Comparison of ENCODE assay signal across 11 cellular contexts in genomic region chr10:34121974-34122282, GRCh38.
A peak's percentile ranks its signal among the peaks of the same experiment; 100 is the strongest.
DNase-seq lines count a peak whose midpoint lies in the region; ATAC-seq, FAIRE-seq and TF ChIP-seq lines count a peak whose summit lies in the region.
"Had no signal": no experiment of that assay in that cellular context is flagged by ENCODE, and none has a peak within 500 bp of the region (broad histone marks: within the 10 kb centered on the region; RNA-seq: fewer than 3 reads in every experiment).

No MANE protein-coding gene starts in this region.

- H4K8ac ChIP-seq in IMR-90 (ENCODE audit: low read depth in 2 of 2, low read length in 2 of 2): no peak overlapping the region

- no peak overlapping the region for H3K23ac ChIP-seq in IMR-90 (ENCODE audit: low read depth, low read length)

- BruUV-seq in IMR-90 (replicated peaks; lab: Mats Ljungman, UMichigan): no TSS peak

- H3K79me1 ChIP-seq in IMR-90 (ENCODE audit: low read depth in 1 of 2, low read length in 2 of 2): no peaks in the 10 kb centered on the region

- no peak overlapping the region for H3K18ac ChIP-seq in IMR-90 (ENCODE audit: low read depth, low read length)

- DNase-seq in IMR-90 (peak; percentile 71), prostate gland (ENCODE audit: low spot score) (no peak), RWPE1 (ENCODE audit: low spot score) (no peak), H54 (ENCODE audit: insufficient read length, low spot score) (no peak)
- DNase-seq in effector memory CD8-positive, alpha-beta T cell: no peak
- DNase-seq: activated gamma-delta T cell, foreskin keratinocyte had no signal

- no peak overlapping the region for H4K91ac ChIP-seq in IMR-90 (ENCODE audit: insufficient read depth, low read depth, low read length)

- FAIRE-seq in H54 (lab: Jason Lieb, UNC): no peak
- FAIRE-seq: HTR-8/SVneo had no signal

- dilution Hi-C loops in IMR-90 (cut with HindIII; ENCODE audit: low sequenced_read_pairs, unreplicated experiment): no loop called here

- no peak overlapping the region for H3K9ac ChIP-seq in IMR-90 (ENCODE audit: low read depth, low read length)

- H3K27me3 ChIP-seq in IMR-90 (ENCODE audit: control insufficient read depth, insufficient read depth, low read length) (no peaks in the 10 kb centered on the region), prostate gland (replicated peaks; ENCODE audit: insufficient read depth) (no peaks in the 10 kb centered on the region)
- H3K27me3 ChIP-seq: foreskin keratinocyte had no signal

- TF ChIP-seq CTCF in IMR-90 (conservative IDR thresholded peaks at IDR 0.05; ENCODE audit: low read depth, low read length): no peak
- no peak for TF ChIP-seq CTCF in brain (conservative IDR thresholded peaks at IDR 0.05)
- no peak for TF ChIP-seq CTCF in nephron (IDR thresholded peaks at IDR 0.05; ENCODE audit: unreplicated experiment in 3 of 3)
- TF ChIP-seq CTCF in prostate gland (IDR thresholded peaks at IDR 0.05): no peak
- no peak for TF ChIP-seq CTCF in RWPE1 (conservative IDR thresholded peaks at IDR 0.05; ENCODE audit: low read depth)

- H3K4me3 Mint-ChIP-seq in brain (peak overlapping the region in 1 of 5 experiments; percentile 50), nephron (no peak overlapping the region)
- H3K4me3 Mint-ChIP-seq in effector memory CD8-positive, alpha-beta T cell: no peak overlapping the region

- intact Hi-C loops in IMR-90 (cut with micrococcal nuclease) (loop anchor here (5.0 kb wide), 1 partner anchor 790 kb away; the partner anchor contains the start of gene NRP1), prostate gland (cut with DNase I) (no loop called here)

- H2BK20ac ChIP-seq in IMR-90 (ENCODE audit: low read depth, low read length): no peak overlapping the region

- TF ChIP-seq RAD21 in IMR-90 (IDR thresholded peaks at IDR 0.05; ENCODE audit: low read length): no peak

- peaks cover 3% of the 10 kb centered on the region for H3K4me1 ChIP-seq in IMR-90 (ENCODE audit: control insufficient read depth, insufficient read depth, low read length)
- H3K4me1 ChIP-seq in prostate gland (replicated peaks): peaks cover 5% of the 10 kb centered on the region
- H3K4me1 ChIP-seq: foreskin keratinocyte had no signal

- H3K4me3 ChIP-seq in IMR-90 (ENCODE audit: insufficient read depth, low read depth, low read length) (no peak overlapping the region), prostate gland (no peak overlapping the region)

- POLR2A ChIA-PET in IMR-90 (lab: Charles Lee; ENCODE audit: unreplicated experiment): no interaction called here
- POLR2A ChIA-PET in RWPE1 (lab: Yijun Ruan, JAX; ENCODE audit: low non-redundant PET): no interaction called here

- no peak overlapping the region for H2BK15ac ChIP-seq in IMR-90 (ENCODE audit: low read depth, low read length)

- no peak overlapping the region for H3K4ac ChIP-seq in IMR-90 (ENCODE audit: low read depth, low read length)

- H3K36me3 Mint-ChIP-seq in brain (peaks cover 11% of the 10 kb centered on the region), nephron (ENCODE audit: low read depth) (peaks cover 11% of the 10 kb centered on the region)
- no peaks in the 10 kb centered on the region for H3K36me3 Mint-ChIP-seq in effector memory CD8-positive, alpha-beta T cell (ENCODE audit: insufficient read depth)

- no peaks in the 10 kb centered on the region for H4K20me1 ChIP-seq in IMR-90 (ENCODE audit: insufficient read depth, low read length)

- H3K4me1 Mint-ChIP-seq in brain (peaks cover 52% of the 10 kb centered on the region), nephron (peaks cover 55% of the 10 kb centered on the region)
- no peaks in the 10 kb centered on the region for H3K4me1 Mint-ChIP-seq in effector memory CD8-positive, alpha-beta T cell (ENCODE audit: low read depth in 2 of 2)

- H3K14ac ChIP-seq in IMR-90 (replicated peaks; ENCODE audit: low read depth, low read length): no peak overlapping the region

- in situ Hi-C loops in IMR-90 (cut with MboI; ENCODE audit: low sequenced_read_pairs): loop anchor here (25.0 kb wide), 1 partner anchor 785 kb away; the partner anchor contains the start of gene NRP1

- H3K36me3 ChIP-seq in IMR-90 (ENCODE audit: control insufficient read depth, insufficient read depth, low read length): no peaks in the 10 kb centered on the region
- H3K36me3 ChIP-seq in prostate gland: no peaks in the 10 kb centered on the region

- no peak overlapping the region for H2BK5ac ChIP-seq in IMR-90 (ENCODE audit: low read depth, low read length, poor library complexity, severe bottlenecking)

- CTCF ChIA-PET in IMR-90 (lab: Yijun Ruan, JAX) (no interaction called here), RWPE1 (lab: Yijun Ruan, JAX) (no interaction called here)

- no peak overlapping the region for H2AK5ac ChIP-seq in IMR-90 (ENCODE audit: low read depth, low read length)

- H3K27ac Mint-ChIP-seq in brain: peak overlapping the region; percentile 14 to 77 (median 65)
- H3K27ac Mint-ChIP-seq in nephron: peak overlapping the region; percentile 89 to 95 (median 93)
- no peak overlapping the region for H3K27ac Mint-ChIP-seq in effector memory CD8-positive, alpha-beta T cell

- H3K27ac ChIP-seq in IMR-90 (ENCODE audit: insufficient read depth, low read length) (no peak overlapping the region), prostate gland (no peak overlapping the region), RWPE1 (no peak overlapping the region)
- H3K27ac ChIP-seq: foreskin keratinocyte had no signal

- H3K9me3 Mint-ChIP-seq in brain (no peaks in the 10 kb centered on the region), nephron (no peaks in the 10 kb centered on the region)
- H3K9me3 Mint-ChIP-seq in effector memory CD8-positive, alpha-beta T cell: no peaks in the 10 kb centered on the region

- H3K9me3 ChIP-seq in IMR-90 (ENCODE audit: control insufficient read depth, insufficient read depth, low read length) (no peaks in the 10 kb centered on the region), prostate gland (no peaks in the 10 kb centered on the region)

- H2AK9ac ChIP-seq in IMR-90 (replicated peaks; ENCODE audit: low read depth, low read length, poor library complexity): no peak overlapping the region

- no peak overlapping the region for H2BK120ac ChIP-seq in IMR-90 (ENCODE audit: low read depth, low read length)

- TF ChIP-seq POLR2A in IMR-90 (IDR thresholded peaks at IDR 0.05; ENCODE audit: low read depth, low read length) (no peak), prostate gland (IDR thresholded peaks at IDR 0.05) (no peak), H54 (IDR thresholded peaks at IDR 0.05; ENCODE audit: low read depth, low read length) (no peak)

- 0% methylated on average over 1 of the region's 2 CpGs; no CpG with 5 or more reads in 1 of the 2 experiments for WGBS in IMR-90 (ENCODE audit: extremely low coverage in 2 of 2, insufficient read length in 1 of 2), 2 experiments
- WGBS in prostate gland: 0% methylated on average over 2 of the region's 2 CpGs

- no peak overlapping the region for H2AFZ ChIP-seq in IMR-90 (replicated peaks; ENCODE audit: low read length, poor library complexity)

- no peaks in the 10 kb centered on the region for H3K27me3 Mint-ChIP-seq in brain
- H3K27me3 Mint-ChIP-seq in nephron (ENCODE audit: low read depth): no peaks in the 10 kb centered on the region
- no peaks in the 10 kb centered on the region for H3K27me3 Mint-ChIP-seq in effector memory CD8-positive, alpha-beta T cell

- ATAC-seq in GM18511 (IDR thresholded peaks at IDR 0.05; ENCODE audit: unreplicated experiment): peak; percentile 84
- peak; percentile 81 for ATAC-seq in IMR-90 (ENCODE audit: low read depth)
- no peak for ATAC-seq in effector memory CD8-positive, alpha-beta T cell (replicated peaks)
- ATAC-seq: foreskin keratinocyte had no signal

- peak overlapping the region; percentile 29 for H3K4me2 ChIP-seq in IMR-90 (ENCODE audit: low read depth, low read length)

- H3K9me1 ChIP-seq in IMR-90 (ENCODE audit: insufficient read depth, low read length): no peaks in the 10 kb centered on the region

- no peak overlapping the region for H3K56ac ChIP-seq in IMR-90 (ENCODE audit: extremely low read depth, insufficient read depth, low read length)

- H4K5ac ChIP-seq in IMR-90 (ENCODE audit: low read depth, low read length): no peak overlapping the region

TF ChIP-seq in IMR-90, 13 proteins besides CTCF, POLR2A, EP300 and RAD21:
- TF ChIP-seq MXI1 (IDR thresholded peaks at IDR 0.05; ENCODE audit: borderline replicate concordance, low read depth, low read length) (no peak), FOS (IDR thresholded peaks at IDR 0.05; ENCODE audit: low read depth, low read length) (no peak), NFE2L2 (IDR thresholded peaks at IDR 0.05; ENCODE audit: low read depth, low read length) (no peak), ELK1 (IDR thresholded peaks at IDR 0.05; ENCODE audit: borderline replicate concordance, low read depth, low read length) (no peak), MAFK (IDR thresholded peaks at IDR 0.05; ENCODE audit: low read depth, low read length) (no peak), MAZ (IDR thresholded peaks at IDR 0.05; ENCODE audit: borderline replicate concordance, low read depth, low read length) (no peak), RCOR1 (IDR thresholded peaks at IDR 0.05; ENCODE audit: insufficient replicate concordance, low read length) (no peak), USF2 (IDR thresholded peaks at IDR 0.05; ENCODE audit: low read depth, low read length) (no peak), SMC3 (IDR thresholded peaks at IDR 0.05; ENCODE audit: low read depth, low read length) (no peak)

Comparison
In these comparisons a context has a peak if more than half of its experiments do, and no peak if none do; other contexts are left out.
1. H3K27ac Mint-ChIP-seq: peak in brain (5 of 5) and nephron (3 of 3); none in effector memory CD8-positive, alpha-beta T cell (0 of 2).